ENCODE assay signal across 8 cellular contexts in genomic region chr3:142596726-142597088, GRCh38. TPM values are rescaled to one million over a fixed set of nuclear protein-coding genes. Genes with fewer than 3 reads are reported as not detected.
A peak's percentile ranks its signal among the peaks of the same experiment; 100 is the strongest.
DNase-seq lines count a peak whose midpoint lies in the region; ATAC-seq, FAIRE-seq and TF ChIP-seq lines count a peak whose summit lies in the region.

No MANE protein-coding gene starts in this region.

- no peaks in the 10 kb centered on the region for H3K9me3 Mint-ChIP-seq in activated T-cell treated with anti-CD3 and anti-CD28 coated beads, Interleukin-2, amount 50 U/mL, for 4 hours
- no peaks in the 10 kb centered on the region for H3K9me3 Mint-ChIP-seq in activated naive CD8-positive, alpha-beta T cell treated with anti-CD3 and anti-CD28 coated beads, Interleukin-2, amount 50 U/mL, for 24 hours
- no peaks in the 10 kb centered on the region for H3K9me3 Mint-ChIP-seq in type B pancreatic cell

- ATAC-seq in activated T-cell treated with anti-CD3 and anti-CD28 coated beads, Interleukin-2, amount 50 U/mL, for 4 hours, result no peak
- ATAC-seq in activated naive CD8-positive, alpha-beta T cell treated with anti-CD3 and anti-CD28 coated beads, Interleukin-2, amount 50 U/mL, for 24 hours, result no peak
- peak; percentile 32 to 48 (median 40) for ATAC-seq in right lobe of liver
- ATAC-seq in HG03432 (IDR thresholded peaks at IDR 0.05; ENCODE audit: unreplicated experiment), result no peak

- no peak for DNase-seq in activated T-cell treated with anti-CD3 and anti-CD28 coated beads, Interleukin-2, amount 50 U/mL, for 4 hours
- DNase-seq in activated T-cell treated with anti-CD3 and anti-CD28 coated beads for 4 hours (no peak), right lobe of liver (no peak), type B pancreatic cell (ENCODE audit: extremely low spot score, unreplicated experiment) (no peak), islet precursor cell (no peak), GM12892 (ENCODE audit: insufficient read length) (no peak)
- DNase-seq in activated naive CD8-positive, alpha-beta T cell treated with anti-CD3 and anti-CD28 coated beads, Interleukin-2, amount 50 U/mL, for 24 hours, result no peak

- peak overlapping the region; percentile 74 to 77 (median 77) for H3K4me3 ChIP-seq in right lobe of liver

- no peak for TF ChIP-seq CTCF in right lobe of liver (IDR thresholded peaks at IDR 0.05)
- TF ChIP-seq CTCF in type B pancreatic cell (conservative IDR thresholded peaks at IDR 0.05), result no peak

- H3K9me3 ChIP-seq in right lobe of liver, result no peaks in the 10 kb centered on the region

- peaks cover 12% of the 10 kb centered on the region for H3K4me1 Mint-ChIP-seq in activated T-cell treated with anti-CD3 and anti-CD28 coated beads, Interleukin-2, amount 50 U/mL, for 4 hours (ENCODE audit: low read depth)
- peaks cover 15% of the 10 kb centered on the region for H3K4me1 Mint-ChIP-seq in activated naive CD8-positive, alpha-beta T cell treated with anti-CD3 and anti-CD28 coated beads, Interleukin-2, amount 50 U/mL, for 24 hours
- H3K4me1 Mint-ChIP-seq in type B pancreatic cell (ENCODE audit: unreplicated experiment), result peaks cover 16% of the 10 kb centered on the region

- no peak for FAIRE-seq in GM12892 (lab: Jason Lieb, UNC)

- no peaks in the 10 kb centered on the region for H3K36me3 Mint-ChIP-seq in activated T-cell treated with anti-CD3 and anti-CD28 coated beads, Interleukin-2, amount 50 U/mL, for 4 hours (ENCODE audit: insufficient read depth)
- no peaks in the 10 kb centered on the region for H3K36me3 Mint-ChIP-seq in activated naive CD8-positive, alpha-beta T cell treated with anti-CD3 and anti-CD28 coated beads, Interleukin-2, amount 50 U/mL, for 24 hours (ENCODE audit: low read depth)
- H3K36me3 Mint-ChIP-seq in type B pancreatic cell, result peaks cover 10% of the 10 kb centered on the region

- H3K27me3 Mint-ChIP-seq in activated T-cell treated with anti-CD3 and anti-CD28 coated beads, Interleukin-2, amount 50 U/mL, for 4 hours (ENCODE audit: low read depth), result peaks cover 1% of the 10 kb centered on the region
- H3K27me3 Mint-ChIP-seq in activated naive CD8-positive, alpha-beta T cell treated with anti-CD3 and anti-CD28 coated beads, Interleukin-2, amount 50 U/mL, for 24 hours, result peaks cover 3% of the 10 kb centered on the region
- peaks cover 5% of the 10 kb centered on the region for H3K27me3 Mint-ChIP-seq in type B pancreatic cell

- intact Hi-C loops in right lobe of liver (cut with DNase I), result loop anchor here in 1 of 2 donors (10.0 kb wide), 1 partner anchor 398 kb away; no protein-coding TSS in a partner anchor

- H3K4me3 Mint-ChIP-seq in activated T-cell treated with anti-CD3 and anti-CD28 coated beads, Interleukin-2, amount 50 U/mL, for 4 hours, result peak overlapping the region; percentile 95
- peak overlapping the region; percentile 92 for H3K4me3 Mint-ChIP-seq in activated naive CD8-positive, alpha-beta T cell treated with anti-CD3 and anti-CD28 coated beads, Interleukin-2, amount 50 U/mL, for 24 hours
- peak overlapping the region; percentile 99 for H3K4me3 Mint-ChIP-seq in type B pancreatic cell

- WGBS in right lobe of liver (ENCODE audit: insufficient coverage, low coverage, low lambda C conversion rate, missing lambda C conversion rate), result 11% methylated on average over 5 of the region's 5 CpGs

- peak overlapping the region; percentile 75 for H3K27ac Mint-ChIP-seq in activated naive CD8-positive, alpha-beta T cell treated with anti-CD3 and anti-CD28 coated beads, Interleukin-2, amount 50 U/mL, for 24 hours
- peak overlapping the region; percentile 96 for H3K27ac Mint-ChIP-seq in type B pancreatic cell

- H3K36me3 ChIP-seq in right lobe of liver, result no peaks in the 10 kb centered on the region

- H3K27ac ChIP-seq in right lobe of liver, result peak overlapping the region; percentile 49 to 81 (median 63)

- no peaks in the 10 kb centered on the region for H3K27me3 ChIP-seq in right lobe of liver

- H3K4me1 ChIP-seq in right lobe of liver, result peaks cover 0 to 6% (median 0%) of the 10 kb centered on the region in 4 donors

- TF ChIP-seq POLR2A in right lobe of liver (IDR thresholded peaks at IDR 0.05) (no peak), GM12892 (IDR thresholded peaks at IDR 0.05; ENCODE audit: low read depth, low read length) (no peak)

RNA-seq across cellular contexts. Expression of gene PLS1, which starts 0.5 kb away (rescaled TPM):
- 1 to 10 TPM; 3.8 to 6.9 (median 4.6) TPM for total RNA-seq in activated T-cell treated with anti-CD3 and anti-CD28 coated beads, Interleukin-2, amount 50 U/mL, for 4 hours
- 10 to 100 TPM; 13.0 to 30.5 (median 18.2) TPM for total RNA-seq in right lobe of liver
- 14.6 and 23.2 TPM in 2 replicates for total RNA-seq in type B pancreatic cell (ENCODE audit: low replicate concordance)
- polyA plus RNA-seq in GM12892 (2012; ENCODE audit: missing spikeins), result 2.2 TPM

RNA-seq across cellular contexts. Expression of gene ATR, which starts 18.2 kb away (rescaled TPM):
- 10 to 100 TPM; 25.5 to 27.9 (median 25.7) TPM for total RNA-seq in activated T-cell treated with anti-CD3 and anti-CD28 coated beads, Interleukin-2, amount 50 U/mL, for 4 hours
- 10 to 100 TPM in 5 of 6 experiments, 1 to 10 TPM in 1; 8.0 to 26.9 (median 15.7) TPM for total RNA-seq in right lobe of liver
- 22.1 and 30.0 TPM in 2 replicates for total RNA-seq in type B pancreatic cell (ENCODE audit: low replicate concordance)
- 14.3 TPM for polyA plus RNA-seq in GM12892 (2012; ENCODE audit: missing spikeins)

Comparison
In these comparisons a context has a peak if more than half of its experiments do, and no peak if none do; other contexts are left out.
1. ATAC-seq: peak in right lobe of liver (4 of 4); none in activated T-cell treated with anti-CD3 and anti-CD28 coated beads, Interleukin-2, amount 50 U/mL, for 4 hours (0 of 2), activated naive CD8-positive, alpha-beta T cell treated with anti-CD3 and anti-CD28 coated beads, Interleukin-2, amount 50 U/mL, for 24 hours (single experiment) and HG03432 (single experiment).
2. Peak in every context shown above with its lines, with median percentiles within 50 percentile points of each other: H3K4me3 Mint-ChIP-seq.